Comparison of ENCODE assay signal across 12 cellular contexts in genomic region chr1:226903819-226904710, GRCh38. TPM values are rescaled to one million over a fixed set of nuclear protein-coding genes. Genes with fewer than 3 reads are reported as not detected.
DNase-seq lines count a peak whose midpoint lies in the region; TF ChIP-seq lines count a peak whose summit lies in the region.
"Had no signal": no experiment of that assay in that cellular context is flagged by ENCODE, and none has a peak within 500 bp of the region (broad histone marks: within the 10 kb centered on the region; RNA-seq: fewer than 3 reads in every experiment).

No MANE protein-coding gene starts in this region.

- TF ChIP-seq POLR2A in testis (IDR thresholded peaks at IDR 0.05), result no peak

- H3K27ac ChIP-seq in testis, result peak overlapping the region in 1 of 2 donors; percentile 72
- H3K27ac ChIP-seq: epithelial cell of prostate had no signal

- H3K9me3 ChIP-seq in testis, result no peaks in the 10 kb centered on the region

- peaks cover 9% of the 10 kb centered on the region for H3K4me1 ChIP-seq in testis

- intact Hi-C loops in testis (cut with DNase I; ENCODE audit: low total_unique reads), result no loop called here

- no peaks in the 10 kb centered on the region for H3K36me3 ChIP-seq in testis (ENCODE audit: low read depth, missing control alignments)

- 70 to 71% methylated on average over 12 of the region's 12 CpGs for whole genome bisulfite sequencing in testis, 2 donors

- H3K4me3 ChIP-seq in testis, result no peak overlapping the region

- no peak for TF ChIP-seq CTCF in testis (IDR thresholded peaks at IDR 0.05)

- no peaks in the 10 kb centered on the region for H3K27me3 ChIP-seq in testis

- peak; percentile 12 for DNase-seq in NCI-H2196 (lab: John Stamatoyannopoulos, UW; ENCODE audit: unreplicated experiment)
- DNase-seq in NCI-H2196 treated with DMSO at 0.1 percent for 48 hours (lab: John Stamatoyannopoulos, UW; ENCODE audit: unreplicated experiment), result no peak
- peak; percentile 54 for DNase-seq in astrocyte of the hippocampus (ENCODE audit: low read depth, low spot score)
- peak; percentile 7 for DNase-seq in inferior parietal cortex (ENCODE audit: extremely low spot score)
- DNase-seq in testis, result peak; percentile 77
- no peak for DNase-seq in UCSD-AML1 (lab: John Stamatoyannopoulos, UW; ENCODE audit: unreplicated experiment)
- no peak for DNase-seq in NCI-H187 (lab: John Stamatoyannopoulos, UW)
- no peak for DNase-seq in ACHN
- DNase-seq: activated CD8-positive, alpha-beta memory T cell treated with anti-CD3 and anti-CD28 coated beads, Interleukin-2, amount 50 U/mL, for 4 hours; GOT3; NCI-H2107 had no signal

- in situ Hi-C loops in ACHN (cut with HindIII; ENCODE audit: low pct_ligation_motif_present, low pct_unique_long_range_greater_than_20kb, low sequenced_read_pairs), result no loop called here

RNA-seq across cellular contexts. Expression of gene PSEN2, which starts 33.6 kb away (rescaled TPM):
- 100 to 1,000 TPM in 1 of 2 donors, 10 to 100 TPM in 1; 87.8 to 107 TPM for total RNA-seq in testis
- polyA plus RNA-seq in testis (ENCODE audit: insufficient read depth, low read depth, low replicate concordance), result 40.7 TPM

RNA-seq across cellular contexts. Expression of gene COQ8A, which starts 36.0 kb away (rescaled TPM):
- 10 to 100 TPM; 39.2 to 46.8 TPM for total RNA-seq in testis
- 34.4 TPM for polyA plus RNA-seq in testis (ENCODE audit: insufficient read depth, low read depth, low replicate concordance)

Comparison
In these comparisons a context has a peak if more than half of its experiments do, and no peak if none do; other contexts are left out.
1. DNase-seq: peak in NCI-H2196 (single experiment), astrocyte of the hippocampus (single experiment), inferior parietal cortex (single experiment) and testis (single experiment); none in NCI-H2196 treated with DMSO at 0.1 percent for 48 hours (single experiment), UCSD-AML1 (single experiment), NCI-H187 (0 of 2) and ACHN (single experiment).